Comparison of ENCODE assay signal across 16 cellular contexts in the genomic region with DNA sequence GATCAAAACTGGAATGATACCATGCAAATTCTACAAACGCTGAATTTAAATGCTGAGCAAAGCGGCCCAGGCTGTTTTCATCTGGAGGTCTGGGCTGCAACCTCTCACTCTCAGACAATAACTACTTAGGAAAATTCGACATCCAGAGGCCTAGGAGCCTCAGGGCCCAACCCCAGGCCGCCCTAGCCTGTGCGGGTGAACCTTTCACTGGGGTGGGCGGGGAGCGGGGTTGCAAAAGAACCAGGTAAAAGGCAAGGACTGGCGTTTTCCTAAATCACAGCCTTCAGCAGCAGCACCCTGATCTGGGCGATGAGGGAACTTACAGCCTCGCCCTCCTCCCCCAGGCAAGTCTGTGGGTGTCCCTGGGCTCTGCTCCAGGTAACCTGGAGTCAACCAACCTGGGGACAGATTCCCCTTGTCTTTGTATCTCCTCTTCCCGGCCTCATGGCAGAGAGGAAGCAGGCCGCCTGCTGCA. TPM values are rescaled to one million over a fixed set of nuclear protein-coding genes. Genes with fewer than 3 reads are reported as not detected.
A peak's percentile ranks its signal among the peaks of the same experiment; 100 is the strongest.
DNase-seq lines count a peak whose midpoint lies in the region; ATAC-seq and TF ChIP-seq lines count a peak whose summit lies in the region.
"Had no signal": no experiment of that assay in that cellular context is flagged by ENCODE, and none has a peak within 500 bp of the region (broad histone marks: within the 10 kb centered on the region; RNA-seq: fewer than 3 reads in every experiment).

No MANE protein-coding gene starts in this region.

- H3K27ac Mint-ChIP-seq in chondrocyte (ENCODE audit: unreplicated experiment), result no peak overlapping the region
- H3K27ac Mint-ChIP-seq: activated T-cell treated with anti-CD3 and anti-CD28 coated beads, Interleukin-2, amount 50 U/mL, for 72 hours; CD4-positive, CD25-positive, alpha-beta regulatory T cell had no signal

- H3K27me3 ChIP-seq in duodenal mucosa (ENCODE audit: control insufficient read depth in 1 of 2, insufficient read depth in 2 of 2, low read length in 2 of 2) (no peaks in the 10 kb centered on the region), mesenchymal stem cell (ENCODE audit: control insufficient read depth in 1 of 2, insufficient read depth in 1 of 2, low read length in 2 of 2) (no peaks in the 10 kb centered on the region), thoracic aorta (replicated peaks; ENCODE audit: insufficient read depth) (no peaks in the 10 kb centered on the region)

- peak overlapping the region; percentile 97 for H4K8ac ChIP-seq in mesenchymal stem cell (ENCODE audit: low read length)

- ATAC-seq in thoracic aorta (ENCODE audit: insufficient number of reproducible peaks, low FRiP score, low read depth) (no peak), HG02610 (IDR thresholded peaks at IDR 0.05; ENCODE audit: unreplicated experiment) (no peak), HG03521 (IDR thresholded peaks at IDR 0.05; ENCODE audit: unreplicated experiment) (no peak)
- ATAC-seq: activated T-cell treated with anti-CD3 and anti-CD28 coated beads, Interleukin-2, amount 50 U/mL, for 72 hours had no signal

- H3K4me1 ChIP-seq in duodenal mucosa (ENCODE audit: control insufficient read depth in 1 of 2, insufficient read depth in 2 of 2, low read length in 2 of 2) (peaks cover 10 to 24% of the 10 kb centered on the region in 2 donors), mesenchymal stem cell (ENCODE audit: control insufficient read depth, insufficient read depth, low read depth, low read length) (peaks cover 22% of the 10 kb centered on the region), thoracic aorta (ENCODE audit: control insufficient read depth in 1 of 2, low read depth in 2 of 2) (peaks cover 12 to 45% of the 10 kb centered on the region in 2 donors)
- H3K4me1 ChIP-seq: psoas muscle had no signal

- no peak overlapping the region for H2AFZ ChIP-seq in mesenchymal stem cell (ENCODE audit: low read depth, low read length)

- peak overlapping the region; percentile 47 to 48 for H3K9ac ChIP-seq in duodenal mucosa (ENCODE audit: low read depth in 1 of 2, low read length in 2 of 2)
- H3K9ac ChIP-seq in mesenchymal stem cell (ENCODE audit: low read length), result peak overlapping the region; percentile 12
- H3K9ac ChIP-seq: KMS-11 had no signal

- H3K9me3 ChIP-seq in KOPT-K1 (ENCODE audit: insufficient read depth, low read length, poor library complexity, severe bottlenecking) (peaks cover 9% of the 10 kb centered on the region), duodenal mucosa (ENCODE audit: control insufficient read depth in 1 of 2, low read length in 2 of 2) (peaks cover 0 to 5% of the 10 kb centered on the region in 2 donors), mesenchymal stem cell (ENCODE audit: control insufficient read depth, low read length) (peaks cover 10% of the 10 kb centered on the region), thoracic aorta (no peaks in the 10 kb centered on the region)
- H3K9me3 ChIP-seq: psoas muscle had no signal

- H3K4me3 ChIP-seq in duodenal mucosa (ENCODE audit: low read depth in 1 of 2, low read length in 2 of 2) (no peak overlapping the region), mesenchymal stem cell (ENCODE audit: insufficient read depth in 1 of 2, low read depth in 1 of 2, low read length in 2 of 2) (no peak overlapping the region), thoracic aorta (no peak overlapping the region)
- H3K4me3 ChIP-seq: psoas muscle had no signal

- H3K14ac ChIP-seq in mesenchymal stem cell (ENCODE audit: low read length in 2 of 2), result peak overlapping the region in 1 of 2 experiments; percentile 80

- peak overlapping the region; percentile 45 to 86 for H3K18ac ChIP-seq in mesenchymal stem cell (ENCODE audit: low read depth in 1 of 2, low read length in 2 of 2)

- no peak overlapping the region for H2BK5ac ChIP-seq in mesenchymal stem cell (ENCODE audit: low read depth, low read length, poor library complexity, severe bottlenecking)

- H3K79me1 ChIP-seq in mesenchymal stem cell (replicated peaks; ENCODE audit: low read length, poor library complexity, severe bottlenecking), result no peaks in the 10 kb centered on the region

- no peak overlapping the region for H3K4me3 Mint-ChIP-seq in chondrocyte (ENCODE audit: unreplicated experiment)
- H3K4me3 Mint-ChIP-seq: activated T-cell treated with anti-CD3 and anti-CD28 coated beads, Interleukin-2, amount 50 U/mL, for 72 hours had no signal

- H3K4me1 Mint-ChIP-seq in chondrocyte (ENCODE audit: low read depth), result peaks cover 35% of the 10 kb centered on the region
- H3K4me1 Mint-ChIP-seq: CD4-positive, CD25-positive, alpha-beta regulatory T cell had no signal

- no peak overlapping the region for H4K91ac ChIP-seq in mesenchymal stem cell (ENCODE audit: low read length)

- H3K4ac ChIP-seq in mesenchymal stem cell (ENCODE audit: low read depth in 1 of 2, low read length in 2 of 2), result peak overlapping the region in 1 of 2 experiments; percentile 63

- no peaks in the 10 kb centered on the region for H3K36me3 Mint-ChIP-seq in chondrocyte (ENCODE audit: low read depth)
- H3K36me3 Mint-ChIP-seq: CD4-positive, CD25-positive, alpha-beta regulatory T cell had no signal

- H2BK15ac ChIP-seq in mesenchymal stem cell (ENCODE audit: low read depth, poor library complexity, severe bottlenecking), result no peak overlapping the region

- no peak for TF ChIP-seq CTCF in thoracic aorta (IDR thresholded peaks at IDR 0.05)
- TF ChIP-seq CTCF in chondrocyte (IDR thresholded peaks at IDR 0.05), result no peak

- peaks cover 2% of the 10 kb centered on the region for H3K9me3 Mint-ChIP-seq in chondrocyte (ENCODE audit: low read depth)

- DNase-seq in mesenchymal stem cell (no peak), thoracic aorta (ENCODE audit: low spot score) (no peak), AG08396 (ENCODE audit: low spot score) (no peak), chondrocyte (ENCODE audit: low spot score) (no peak)
- DNase-seq: activated T-cell treated with anti-CD3 and anti-CD28 coated beads, Interleukin-2, amount 50 U/mL, for 72 hours; CD4-positive, CD25-positive, alpha-beta regulatory T cell; hypothalamus; NK-92 treated with Interleukin-12 subunit alpha and Interleukin-12 subunit beta, amount 100 ng/mL, for 24 hours; psoas muscle; stimulated activated CD4-positive, alpha-beta T cell treated with anti-CD3 and anti-CD28 coated beads, Interleukin-4, amount 100 ng/mL, for 1 hour had no signal

- WGBS in mesenchymal stem cell, result 61% methylated on average over 12 of the region's 12 CpGs

- no peak overlapping the region for H2AK5ac ChIP-seq in mesenchymal stem cell (ENCODE audit: low read length, severe bottlenecking)

- H3K27ac ChIP-seq in KOPT-K1 (ENCODE audit: low read depth, low read length, poor library complexity, severe bottlenecking) (peak overlapping the region; percentile 60), duodenal mucosa (ENCODE audit: low read depth, low read length) (peak overlapping the region; percentile 61), mesenchymal stem cell (ENCODE audit: low read length, poor library complexity, severe bottlenecking) (no peak overlapping the region), thoracic aorta (peak overlapping the region; percentile 66 to 74)
- H3K27ac ChIP-seq: KMS-11, psoas muscle had no signal

- H3K36me3 ChIP-seq in KOPT-K1 (ENCODE audit: insufficient read depth, low read length) (0 out of 2 replicates have a peak, but pooled peaks cover 3% of the 10 kb centered on the region), duodenal mucosa (ENCODE audit: control insufficient read depth in 1 of 2, insufficient read depth in 2 of 2, low read length in 2 of 2) (no peaks in the 10 kb centered on the region), mesenchymal stem cell (ENCODE audit: control insufficient read depth in 1 of 2, insufficient read depth in 2 of 2, low read depth in 1 of 2, low read length in 2 of 2) (no peaks in the 10 kb centered on the region), thoracic aorta (no peaks in the 10 kb centered on the region)

- peak overlapping the region in 1 of 2 experiments; percentile 69 for H2BK12ac ChIP-seq in mesenchymal stem cell (ENCODE audit: low read length in 2 of 2)

- H3K4me2 ChIP-seq in mesenchymal stem cell (ENCODE audit: low read length, poor library complexity, severe bottlenecking), result no peak overlapping the region
- H3K4me2 ChIP-seq: KMS-11 had no signal

- H3K23ac ChIP-seq in mesenchymal stem cell (ENCODE audit: low read length in 2 of 2), result no peak overlapping the region

- H3K27me3 Mint-ChIP-seq in chondrocyte (ENCODE audit: low read depth), result no peaks in the 10 kb centered on the region
- H3K27me3 Mint-ChIP-seq: CD4-positive, CD25-positive, alpha-beta regulatory T cell had no signal

- H2BK120ac ChIP-seq in mesenchymal stem cell (ENCODE audit: low read depth, low read length), result peak overlapping the region; percentile 64

RNA-seq across cellular contexts. Expression of a gene that starts 33.4 kb away (rescaled TPM):
- not detected for polyA plus RNA-seq in mesenchymal stem cell (2013, experiment 1 of 2)
- not detected for polyA plus RNA-seq in mesenchymal stem cell (2013, experiment 2 of 2)
- total RNA-seq in thoracic aorta (1 to 10 TPM in 1 of 2 donors, not detected in 1; 3.7 TPM), chondrocyte (not detected in 3 replicates)
- total RNA-seq: activated T-cell treated with anti-CD3 and anti-CD28 coated beads, Interleukin-2, amount 50 U/mL, for 72 hours; CD4-positive, CD25-positive, alpha-beta regulatory T cell; mesenteric fat pad; psoas muscle had no signal
- polyA plus RNA-seq: CD4-positive, CD25-positive, alpha-beta regulatory T cell; psoas muscle had no signal

RNA-seq across cellular contexts. Expression of a gene that starts 53.7 kb away (rescaled TPM):
- polyA plus RNA-seq in mesenchymal stem cell (2013, experiment 1 of 2), result 10.2 TPM
- 10.9 TPM for polyA plus RNA-seq in mesenchymal stem cell (2013, experiment 2 of 2)
- total RNA-seq in thoracic aorta (100 to 1,000 TPM; 117 to 232 TPM), chondrocyte (23.2 to 47.5 TPM (median 42.3 TPM) in 3 replicates)

RNA-seq across cellular contexts. Expression of a gene that starts 58.7 kb away (rescaled TPM):
- polyA plus RNA-seq in mesenchymal stem cell (2013, experiment 1 of 2), result not detected
- polyA plus RNA-seq in mesenchymal stem cell (2013, experiment 2 of 2), result not detected
- not detected for total RNA-seq in thoracic aorta
- total RNA-seq in chondrocyte, result not detected in 3 replicates
- total RNA-seq: activated T-cell treated with anti-CD3 and anti-CD28 coated beads, Interleukin-2, amount 50 U/mL, for 72 hours; CD4-positive, CD25-positive, alpha-beta regulatory T cell; mesenteric fat pad; psoas muscle had no signal
- polyA plus RNA-seq: CD4-positive, CD25-positive, alpha-beta regulatory T cell had no signal
